In genomic region chr11:27253200-27253599, GRCh38 we compare ENCODE assay signal across 1 cellular context.
TF ChIP-seq lines count a peak whose summit lies in the region.

No MANE protein-coding gene starts in this region.

TF ChIP-seq in HepG2, 621 proteins besides CTCF, POLR2A, EP300 and RAD21:
- TF ChIP-seq ZNF800 (CRISPR knock-in tag; IDR thresholded peaks at IDR 0.05) (no peak), ZBTB8A (CRISPR knock-in tag; IDR thresholded peaks at IDR 0.05; ENCODE audit: borderline replicate concordance, low read depth) (no peak), KLF13 (CRISPR knock-in tag; IDR thresholded peaks at IDR 0.05) (no peak), JUNB (CRISPR knock-in tag; IDR thresholded peaks at IDR 0.05; ENCODE audit: borderline replicate concordance) (no peak), RNF2 (conservative IDR thresholded peaks at IDR 0.05; ENCODE audit: low read depth) (no peak), NR2C2 (CRISPR knock-in tag; IDR thresholded peaks at IDR 0.05; ENCODE audit: borderline replicate concordance) (no peak), REPIN1 (CRISPR knock-in tag; IDR thresholded peaks at IDR 0.05; ENCODE audit: borderline replicate concordance, low read depth) (no peak)
- TF ChIP-seq, protein P1, sequence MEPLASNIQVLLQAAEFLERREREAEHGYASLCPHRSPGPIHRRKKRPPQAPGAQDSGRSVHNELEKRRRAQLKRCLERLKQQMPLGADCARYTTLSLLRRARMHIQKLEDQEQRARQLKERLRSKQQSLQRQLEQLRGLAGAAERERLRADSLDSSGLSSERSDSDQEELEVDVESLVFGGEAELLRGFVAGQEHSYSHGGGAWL (CRISPR knock-in tag; IDR thresholded peaks at IDR 0.05), result no peak
- TF ChIP-seq, protein P2, sequence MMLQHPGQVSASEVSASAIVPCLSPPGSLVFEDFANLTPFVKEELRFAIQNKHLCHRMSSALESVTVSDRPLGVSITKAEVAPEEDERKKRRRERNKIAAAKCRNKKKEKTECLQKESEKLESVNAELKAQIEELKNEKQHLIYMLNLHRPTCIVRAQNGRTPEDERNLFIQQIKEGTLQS (CRISPR knock-in tag; IDR thresholded peaks at IDR 0.05), result no peak
- TF ChIP-seq, protein P3, sequence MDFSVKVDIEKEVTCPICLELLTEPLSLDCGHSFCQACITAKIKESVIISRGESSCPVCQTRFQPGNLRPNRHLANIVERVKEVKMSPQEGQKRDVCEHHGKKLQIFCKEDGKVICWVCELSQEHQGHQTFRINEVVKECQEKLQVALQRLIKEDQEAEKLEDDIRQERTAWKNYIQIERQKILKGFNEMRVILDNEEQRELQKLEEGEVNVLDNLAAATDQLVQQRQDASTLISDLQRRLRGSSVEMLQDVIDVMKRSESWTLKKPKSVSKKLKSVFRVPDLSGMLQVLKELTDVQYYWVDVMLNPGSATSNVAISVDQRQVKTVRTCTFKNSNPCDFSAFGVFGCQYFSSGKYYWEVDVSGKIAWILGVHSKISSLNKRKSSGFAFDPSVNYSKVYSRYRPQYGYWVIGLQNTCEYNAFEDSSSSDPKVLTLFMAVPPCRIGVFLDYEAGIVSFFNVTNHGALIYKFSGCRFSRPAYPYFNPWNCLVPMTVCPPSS (IDR thresholded peaks at IDR 0.05), result no peak
